Comparison of ENCODE assay signal across 24 cellular contexts in genomic region chr1:83052865-83053264, GRCh38.
"Had no signal": no experiment of that assay in that cellular context is flagged by ENCODE, and none has a peak within 500 bp of the region (broad histone marks: within the 10 kb centered on the region; RNA-seq: fewer than 3 reads in every experiment).

No MANE protein-coding gene starts in this region.

- H3K4me3 ChIP-seq: coronary artery, dorsolateral prefrontal cortex, esophagus squamous epithelium, gastrocnemius medialis, heart right ventricle, left lung, lower lobe of right lung, mucosa of descending colon had no signal

- H3K4me1 ChIP-seq: gastrocnemius medialis, heart right ventricle, left lung, lower lobe of right lung had no signal

- DNase-seq: dermis blood vessel endothelial cell; dorsolateral prefrontal cortex; effector CD4-positive, alpha-beta T cell; effector memory CD4-positive, alpha-beta T cell; erythroblast; esophagus squamous epithelium; foreskin fibroblast; foreskin melanocyte; gastrocnemius medialis; glutamatergic neuron; head of caudate nucleus; heart right ventricle; hippocampal formation; left cardiac atrium; left lung; left ventricle myocardium superior; lower lobe of right lung; mesenchymal stem cell; mucosa of descending colon; naive B cell had no signal

- H3K27ac ChIP-seq: coronary artery, dorsolateral prefrontal cortex, epithelial cell of prostate, esophagus squamous epithelium, gastrocnemius medialis, heart right ventricle, left lung, lower lobe of right lung had no signal

- H3K9me3 ChIP-seq: esophagus squamous epithelium, gastrocnemius medialis, mucosa of descending colon had no signal

- H3K27ac Mint-ChIP-seq: naive B cell had no signal

- H3K27me3 Mint-ChIP-seq: naive B cell had no signal

- ATAC-seq: esophagus mucosa, gastrocnemius medialis, heart right ventricle, left cardiac atrium, left lung, left ventricle myocardium superior, lower lobe of right lung, mucosa of descending colon had no signal

- H3K36me3 ChIP-seq: esophagus squamous epithelium, gastrocnemius medialis, heart right ventricle, left lung, lower lobe of right lung had no signal

- H3K27me3 ChIP-seq: dorsolateral prefrontal cortex, esophagus squamous epithelium, gastrocnemius medialis, heart right ventricle, left lung had no signal

- H3K4me3 Mint-ChIP-seq: mesothelial cell of epicardium, naive B cell had no signal
